Comparison of ENCODE assay signal across 18 cellular contexts in the genomic region with DNA sequence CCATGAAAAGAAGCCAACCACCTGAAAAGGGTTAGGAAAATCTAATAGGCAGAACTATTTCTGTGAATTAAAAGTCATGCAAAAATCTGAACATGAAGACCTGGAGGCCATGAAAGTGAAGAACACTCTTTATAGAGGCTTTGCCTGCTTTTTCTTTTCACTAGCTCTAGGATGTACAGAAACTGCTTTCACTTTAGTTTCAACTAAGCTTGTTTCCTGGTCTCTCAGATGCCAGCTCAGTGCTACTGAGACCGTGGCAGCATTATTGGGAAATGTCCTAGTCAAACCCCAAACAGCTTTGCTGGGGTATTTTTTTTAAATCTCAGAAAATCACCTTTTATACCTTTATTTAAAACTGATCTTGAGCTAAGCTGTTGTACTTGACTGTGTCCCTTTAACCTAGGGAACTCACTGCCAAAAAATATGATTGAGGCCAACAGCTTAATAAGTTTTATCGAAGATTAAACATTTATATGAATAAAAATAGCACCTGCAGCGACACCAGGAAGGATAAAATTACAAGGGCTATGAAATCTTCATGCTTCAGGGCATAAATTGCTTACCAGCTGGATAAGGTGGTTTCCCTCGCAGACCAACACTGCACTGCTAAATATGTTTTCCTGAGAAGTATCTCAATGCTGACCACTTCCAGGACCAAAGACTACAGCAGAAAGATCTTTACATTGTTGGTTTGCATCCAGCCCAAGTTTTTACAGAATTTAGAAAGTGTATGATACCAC.
"Had no signal": no experiment of that assay in that cellular context is flagged by ENCODE, and none has a peak within 500 bp of the region (broad histone marks: within the 10 kb centered on the region; RNA-seq: fewer than 3 reads in every experiment).

No MANE protein-coding gene starts in this region.

- H3K4me3 ChIP-seq: coronary artery, spleen, testis had no signal

- H3K4me1 Mint-ChIP-seq: naive thymus-derived CD4-positive, alpha-beta T cell; nephron progenitor cell; stimulated activated memory B cell treated with anti-CD40 and anti-IgM and Interleukin-4, amounts not matched to agents 10 μg/mL and 1 μg/mL and 100 μg/mL, for 72 hours had no signal

- H3K36me3 ChIP-seq: spleen had no signal

- H3K27ac Mint-ChIP-seq: naive thymus-derived CD4-positive, alpha-beta T cell; nephron progenitor cell; stimulated activated memory B cell treated with anti-CD40 and anti-IgM and Interleukin-4, amounts not matched to agents 10 μg/mL and 1 μg/mL and 100 μg/mL, for 72 hours; stimulated activated naive CD8-positive, alpha-beta T cell treated with anti-CD3 and anti-CD28 coated beads, Interleukin-15, Interleukin-2, amounts not matched to agents 100 ng/mL and 50 ng/mL, for 24 hours had no signal

- H3K27me3 ChIP-seq: testis had no signal

- ATAC-seq: naive thymus-derived CD4-positive, alpha-beta T cell; sciatic nerve; stimulated activated memory B cell treated with anti-CD40 and anti-IgM and Interleukin-4, amounts not matched to agents 10 μg/mL and 1 μg/mL and 100 μg/mL, for 72 hours had no signal

- H3K9me3 Mint-ChIP-seq: stimulated activated naive CD8-positive, alpha-beta T cell treated with anti-CD3 and anti-CD28 coated beads, Interleukin-15, Interleukin-2, amounts not matched to agents 100 ng/mL and 50 ng/mL, for 24 hours had no signal

- DNase-seq: effector CD4-positive, alpha-beta T cell; foreskin melanocyte; head of caudate nucleus; hippocampal formation; kidney glomerular epithelial cell; mammary epithelial cell; naive thymus-derived CD4-positive, alpha-beta T cell; nephron progenitor cell; spleen; stimulated activated CD4-positive, alpha-beta T cell treated with anti-CD3 and anti-CD28 coated beads, Interleukin-15, amount 100 ng/mL, for 24 hours; stimulated activated CD4-positive, alpha-beta T cell treated with anti-CD3 and anti-CD28 coated beads, Interleukin-1b, Interleukin-23, amount 100 ng/mL, for 48 hours; stimulated activated CD4-positive, alpha-beta T cell treated with anti-CD3 and anti-CD28 coated beads, Interleukin-4, amount 100 ng/mL, for 24 hours; testis; trophoblast cell had no signal

- H3K27ac ChIP-seq: coronary artery, spleen, testis had no signal

- H3K4me3 Mint-ChIP-seq: naive thymus-derived CD4-positive, alpha-beta T cell; nephron progenitor cell; stimulated activated memory B cell treated with anti-CD40 and anti-IgM and Interleukin-4, amounts not matched to agents 10 μg/mL and 1 μg/mL and 100 μg/mL, for 72 hours; stimulated activated naive CD8-positive, alpha-beta T cell treated with anti-CD3 and anti-CD28 coated beads, Interleukin-15, Interleukin-2, amounts not matched to agents 100 ng/mL and 50 ng/mL, for 24 hours had no signal

- H3K36me3 Mint-ChIP-seq: naive thymus-derived CD4-positive, alpha-beta T cell; stimulated activated memory B cell treated with anti-CD40 and anti-IgM and Interleukin-4, amounts not matched to agents 10 μg/mL and 1 μg/mL and 100 μg/mL, for 72 hours had no signal

- H3K4me1 ChIP-seq: spleen, testis had no signal

- H3K9me3 ChIP-seq: testis had no signal
